Comparison of ENCODE assay signal across 8 cellular contexts in the genomic region with DNA sequence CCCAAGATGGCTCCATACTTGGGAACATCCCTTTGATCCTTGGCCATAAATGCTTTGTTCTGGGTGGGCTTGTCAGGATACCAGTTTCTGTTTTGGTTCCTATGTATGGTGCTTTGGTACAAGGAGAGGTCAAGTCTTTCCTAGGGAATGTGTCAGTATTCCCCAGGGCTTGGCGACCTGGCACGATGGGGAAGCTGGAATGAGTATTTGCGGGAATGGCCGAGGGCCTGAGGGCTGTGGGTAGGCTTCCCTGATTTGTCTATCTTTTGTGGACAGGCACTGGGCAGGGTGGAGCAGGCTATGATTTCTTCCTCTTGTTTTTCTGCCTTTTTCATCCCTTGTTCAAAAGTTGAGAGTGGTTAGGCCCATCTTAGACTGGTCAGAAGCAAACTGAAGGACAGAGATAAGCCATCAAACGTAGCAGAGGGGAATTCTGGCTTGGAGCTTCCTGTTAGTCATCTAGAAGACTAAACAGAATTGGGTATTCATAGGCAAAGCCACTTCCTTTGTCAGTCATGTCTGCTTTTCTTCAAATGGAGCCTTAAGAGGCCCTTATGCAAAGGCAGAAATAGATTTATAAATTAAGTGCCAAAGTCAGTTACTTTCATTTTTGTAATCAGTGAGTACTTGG. TPM values are rescaled to one million over a fixed set of nuclear protein-coding genes. Genes with fewer than 3 reads are reported as not detected.
A peak's percentile ranks its signal among the peaks of the same experiment; 100 is the strongest.
DNase-seq lines count a peak whose midpoint lies in the region; ATAC-seq and TF ChIP-seq lines count a peak whose summit lies in the region.

No MANE protein-coding gene starts in this region.

- peak overlapping the region; percentile 83 for H3K27ac Mint-ChIP-seq in activated CD4-positive, alpha-beta T cell treated with anti-CD3 and anti-CD28 coated beads, Interleukin-2, amount 10 ng/mL, durations not matched to agents 7 days and 5 days

- no peaks in the 10 kb centered on the region for H3K36me3 ChIP-seq in BE2C

- H3K27me3 ChIP-seq in BE2C: no peaks in the 10 kb centered on the region

- no peaks in the 10 kb centered on the region for H3K9me3 ChIP-seq in BE2C

- ATAC-seq in GM19023 (IDR thresholded peaks at IDR 0.05; ENCODE audit: unreplicated experiment): peak; percentile 53
- ATAC-seq in HG03139 (IDR thresholded peaks at IDR 0.05; ENCODE audit: unreplicated experiment): peak; percentile 44

- CTCF ChIA-PET in activated CD4-positive, alpha-beta T cell treated with anti-CD3 and anti-CD28 coated beads, Interleukin-2, amount 10 ng/mL, durations not matched to agents 7 days and 5 days (lab: Charles Lee): interaction anchor here (1.6 kb wide), 2 partner anchors 10 to 51 kb away, joined by 3 read pairs; no protein-coding TSS in a partner anchor

- DNase-seq in AG10803 (ENCODE audit: low read depth): peak; percentile 60
- DNase-seq in activated CD4-positive, alpha-beta T cell treated with anti-CD3 and anti-CD28 coated beads, Interleukin-2, amount 10 ng/mL, durations not matched to agents 7 days and 5 days: no peak
- peak; percentile 85 for DNase-seq in non-pigmented ciliary epithelial cell (ENCODE audit: low read depth)
- no peak for DNase-seq in NCI-H2196 (lab: John Stamatoyannopoulos, UW; ENCODE audit: unreplicated experiment)
- no peak for DNase-seq in head of caudate nucleus
- DNase-seq in BE2C: no peak

- no peak for TF ChIP-seq CTCF in AG10803 (conservative IDR thresholded peaks at IDR 0.05; ENCODE audit: low read length)
- no peak for TF ChIP-seq CTCF in BE2C (IDR thresholded peaks at IDR 0.05; ENCODE audit: low read depth, low read length)

- POLR2A ChIA-PET in activated CD4-positive, alpha-beta T cell treated with anti-CD3 and anti-CD28 coated beads, Interleukin-2, amount 10 ng/mL, durations not matched to agents 7 days and 5 days (lab: Charles Lee): no interaction called here

- no peak overlapping the region for H3K4me3 ChIP-seq in AG10803 (ENCODE audit: low read length)
- no peak overlapping the region for H3K4me3 ChIP-seq in BE2C (ENCODE audit: low read depth, low read length)

- H3K4me1 ChIP-seq in BE2C: peaks cover 5% of the 10 kb centered on the region; the same call in 1 of the 2 replicates

- peak overlapping the region; percentile 39 for H3K4me3 Mint-ChIP-seq in activated CD4-positive, alpha-beta T cell treated with anti-CD3 and anti-CD28 coated beads, Interleukin-2, amount 10 ng/mL, durations not matched to agents 7 days and 5 days

- H3K27me3 Mint-ChIP-seq in activated CD4-positive, alpha-beta T cell treated with anti-CD3 and anti-CD28 coated beads, Interleukin-2, amount 10 ng/mL, durations not matched to agents 7 days and 5 days: no peaks in the 10 kb centered on the region

- no peaks in the 10 kb centered on the region for H3K9me3 Mint-ChIP-seq in activated CD4-positive, alpha-beta T cell treated with anti-CD3 and anti-CD28 coated beads, Interleukin-2, amount 10 ng/mL, durations not matched to agents 7 days and 5 days

- H3K4me1 Mint-ChIP-seq in activated CD4-positive, alpha-beta T cell treated with anti-CD3 and anti-CD28 coated beads, Interleukin-2, amount 10 ng/mL, durations not matched to agents 7 days and 5 days: peaks cover 99% of the 10 kb centered on the region

- intact Hi-C loops in head of caudate nucleus (cut with DNase I): no loop called here

- H3K36me3 Mint-ChIP-seq in activated CD4-positive, alpha-beta T cell treated with anti-CD3 and anti-CD28 coated beads, Interleukin-2, amount 10 ng/mL, durations not matched to agents 7 days and 5 days (ENCODE audit: low read depth): peaks cover 78% of the 10 kb centered on the region

RNA-seq across cellular contexts. Expression of a gene that starts 13.7 kb away (rescaled TPM):
- total RNA-seq in activated CD4-positive, alpha-beta T cell treated with anti-CD3 and anti-CD28 coated beads, Interleukin-2, amount 10 ng/mL, durations not matched to agents 7 days and 5 days: 100 to 1,000 TPM; 270 to 300 TPM
- polyA plus RNA-seq in BE2C (2012; ENCODE audit: insufficient read depth, insufficient read length, low read depth): 0.28 TPM

Comparison
In these comparisons a context has a peak if more than half of its experiments do, and no peak if none do; other contexts are left out.
1. DNase-seq: peak in AG10803 (single experiment) and non-pigmented ciliary epithelial cell (single experiment); none in activated CD4-positive, alpha-beta T cell treated with anti-CD3 and anti-CD28 coated beads, Interleukin-2, amount 10 ng/mL, durations not matched to agents 7 days and 5 days (single experiment), NCI-H2196 (single experiment), head of caudate nucleus (0 of 42) and BE2C (single experiment).